ENCODE assay signal across 15 cellular contexts in genomic region chr3:139326131-139326530, GRCh38. TPM values are rescaled to one million over a fixed set of nuclear protein-coding genes. Genes with fewer than 3 reads are reported as not detected.
DNase-seq lines count a peak whose midpoint lies in the region; ATAC-seq and TF ChIP-seq lines count a peak whose summit lies in the region.
"Had no signal": no experiment of that assay in that cellular context is flagged by ENCODE, and none has a peak within 500 bp of the region (broad histone marks: within the 10 kb centered on the region; RNA-seq: fewer than 3 reads in every experiment).

No MANE protein-coding gene starts in this region.

- no peaks in the 10 kb centered on the region for H3K27me3 ChIP-seq in Panc1 (ENCODE audit: control insufficient read depth, insufficient read depth, low read length)

- CTCF ChIA-PET in Panc1 (lab: Charles Lee), result no interaction called here

- POLR2A ChIA-PET in Panc1 (lab: Charles Lee), result no interaction called here

- no TSS peak for BruUV-seq in Panc1 (replicated peaks; lab: Mats Ljungman, UMichigan)

- H3K4me3 ChIP-seq in Panc1 (ENCODE audit: low read depth in 2 of 2, low read length in 2 of 2), result no peak overlapping the region
- H3K4me3 ChIP-seq: A549, GM23338 had no signal

- ATAC-seq in Panc1, result no peak
- ATAC-seq in GM18502 (IDR thresholded peaks at IDR 0.05; ENCODE audit: poor library complexity, unreplicated experiment), result no peak
- ATAC-seq: A549, GM23338, HepG2 had no signal

- intact Hi-C loops in Panc1 (cut with micrococcal nuclease; ENCODE audit: unreplicated experiment), result no loop called here

- no peaks in the 10 kb centered on the region for H3K9me3 ChIP-seq in Panc1 (ENCODE audit: control insufficient read depth, insufficient read depth, low read depth, low read length)
- H3K9me3 ChIP-seq: A549, Caco-2 had no signal

- H3K4me1 ChIP-seq in Panc1 (ENCODE audit: control insufficient read depth, insufficient read depth, low read length), result peaks cover 7% of the 10 kb centered on the region

- peak overlapping the region; percentile 25; the same call in 1 of the 2 replicates for H3K27ac ChIP-seq in Panc1 (ENCODE audit: low read length)
- H3K27ac ChIP-seq: 22Rv1, A549, C4-2B had no signal

- no peaks in the 10 kb centered on the region for H3K36me3 ChIP-seq in Panc1 (ENCODE audit: control insufficient read depth, insufficient read depth, low read length)

- peak; percentile 11 for DNase-seq in activated CD8-positive, alpha-beta memory T cell treated with anti-CD3 and anti-CD28 coated beads for 24 hours
- no peak for DNase-seq in activated CD8-positive, alpha-beta memory T cell treated with anti-CD3 and anti-CD28 coated beads, Interleukin-2, amount 50 U/mL, for 4 hours
- DNase-seq in Panc1 (ENCODE audit: low read depth, low spot score) (no peak), islet precursor cell (peak; percentile 38), LoVo (ENCODE audit: low spot score) (no peak)
- DNase-seq in stimulated activated CD4-positive, alpha-beta T cell treated with anti-CD3 and anti-CD28 coated beads, Interleukin-2, amount 100 ng/mL, for 48 hours, result no peak
- DNase-seq: AML-193; Caco-2; CD4-positive, alpha-beta T cell had no signal

- TF ChIP-seq CTCF in Panc1 (IDR thresholded peaks at IDR 0.05), result no peak

- in situ Hi-C loops in Panc1 (cut with HindIII; ENCODE audit: low pct_unique_long_range_greater_than_20kb, low sequenced_read_pairs), result no loop called here

RNA-seq across cellular contexts. Expression of gene MRPS22, which starts 17.7 kb away (rescaled TPM):
- total RNA-seq in Panc1 (2021; ENCODE audit: unreplicated experiment), result 61.9 TPM
- 42.7 TPM for polyA plus RNA-seq in Panc1 (2012; ENCODE audit: insufficient read length)

Comparison
In these comparisons a context has a peak if more than half of its experiments do, and no peak if none do; other contexts are left out.
1. DNase-seq: peak in activated CD8-positive, alpha-beta memory T cell treated with anti-CD3 and anti-CD28 coated beads for 24 hours (single experiment) and islet precursor cell (single experiment); none in activated CD8-positive, alpha-beta memory T cell treated with anti-CD3 and anti-CD28 coated beads, Interleukin-2, amount 50 U/mL, for 4 hours (single experiment), Panc1 (single experiment), LoVo (single experiment) and stimulated activated CD4-positive, alpha-beta T cell treated with anti-CD3 and anti-CD28 coated beads, Interleukin-2, amount 100 ng/mL, for 48 hours (0 of 2).